24 cellular contexts compared by ENCODE assay signal in genomic region chr12:125678589-125678993, GRCh38.
DNase-seq lines count a peak whose midpoint lies in the region; ATAC-seq, FAIRE-seq and TF ChIP-seq lines count a peak whose summit lies in the region.
"Had no signal": no experiment of that assay in that cellular context is flagged by ENCODE, and none has a peak within 500 bp of the region (broad histone marks: within the 10 kb centered on the region; RNA-seq: fewer than 3 reads in every experiment).

No MANE protein-coding gene starts in this region.

- no peak overlapping the region for H3K18ac ChIP-seq in H1 (ENCODE audit: extremely low read depth, low read length)

- RAD21 ChIA-PET in GM12878 (lab: Charles Lee; ENCODE audit: unreplicated experiment): no interaction called here

- no peak overlapping the region for H3K14ac ChIP-seq in H1 (ENCODE audit: insufficient read length)

- H4K91ac ChIP-seq in H1 (replicated peaks; ENCODE audit: insufficient read length, low read length): no peak overlapping the region

- no peaks in the 10 kb centered on the region for H3K79me1 ChIP-seq in H1 (ENCODE audit: low read depth, low read length)

- POLR2A ChIA-PET in HEK293T (lab: Yijun Ruan, JAX): no interaction called here
- POLR2A ChIA-PET in GM12878 (lab: Charles Lee): no interaction called here
- POLR2A ChIA-PET in H1 (lab: Charles Lee; ENCODE audit: partially characterized antibody): no interaction called here

- H2BK5ac ChIP-seq in H1 (ENCODE audit: low read depth, low read length): no peak overlapping the region

- TF ChIP-seq RAD21 in GM12878 (IDR thresholded peaks at IDR 0.05; ENCODE audit: insufficient read depth, low read depth, low read length) (no peak), H1 (IDR thresholded peaks at IDR 0.05 in 1 of 2, conservative IDR thresholded peaks at IDR 0.05 in 1 of 2; ENCODE audit: low read depth in 2 of 2, low read length in 2 of 2) (no peak)

- H3K4me2 ChIP-seq in GM12878 (ENCODE audit: control insufficient read depth, insufficient read depth): no peak overlapping the region
- no peak overlapping the region for H3K4me2 ChIP-seq in H1 (ENCODE audit: insufficient read depth in 1 of 2, low read depth in 2 of 2, low read length in 2 of 2)
- H3K4me2 ChIP-seq: A549; BLaER1 treated with 17β-estradiol and CSF1 and Interleukin-3, amounts not matched to agents 10 nM and 100 nM had no signal

- H3K9ac ChIP-seq in GM12878 (ENCODE audit: control insufficient read depth, insufficient read depth, low read length): no peak overlapping the region
- no peak overlapping the region for H3K9ac ChIP-seq in H1 (replicated peaks in 1 of 4; ENCODE audit: extremely low read depth in 1 of 4, low read depth in 3 of 4, low read length in 3 of 4)
- H3K9ac ChIP-seq: BLaER1 treated with 17β-estradiol and CSF1 and Interleukin-3, amounts not matched to agents 10 nM and 100 nM had no signal

- H3K27me3 ChIP-seq in GM12878 (replicated peaks in 1 of 2; ENCODE audit: control insufficient read depth in 2 of 2, insufficient read depth in 2 of 2, low read length in 1 of 2) (no peaks in the 10 kb centered on the region), H1 (replicated peaks in 1 of 4; ENCODE audit: control insufficient read depth in 3 of 4, extremely low read depth in 1 of 4, insufficient read depth in 3 of 4, low read length in 3 of 4) (no peaks in the 10 kb centered on the region; a peak in 1 of 7 replicates), gastroesophageal sphincter (peaks cover 4% of the 10 kb centered on the region)
- H3K27me3 ChIP-seq: BE2C; BLaER1 treated with 17β-estradiol and CSF1 and Interleukin-3, amounts not matched to agents 10 nM and 100 nM had no signal

- no peak overlapping the region for H3K4me3 ChIP-seq in GM12878
- H3K4me3 ChIP-seq in H1 (ENCODE audit: extremely low read depth in 1 of 4, insufficient read depth in 2 of 4, low read depth in 3 of 4, low read length in 4 of 4): no peak overlapping the region
- no peak overlapping the region for H3K4me3 ChIP-seq in gastroesophageal sphincter
- H3K4me3 ChIP-seq: A549; BLaER1 treated with 17β-estradiol and CSF1 and Interleukin-3, amounts not matched to agents 10 nM and 100 nM had no signal

- FAIRE-seq in GM12891 (lab: Jason Lieb, UNC) (peak; percentile 80), GM12878 (lab: Jason Lieb, UNC) (peak; percentile 80), H1 (lab: Jason Lieb, UNC) (no peak)
- FAIRE-seq: A549, D721Med, GM19239 had no signal

- no peak overlapping the region for H4K8ac ChIP-seq in H1 (ENCODE audit: extremely low read depth, insufficient read depth, low read length)

- ATAC-seq in GM12878 (no peak), gastroesophageal sphincter (no peak), GM19452 (IDR thresholded peaks at IDR 0.05; ENCODE audit: unreplicated experiment) (no peak), GM18909 (IDR thresholded peaks at IDR 0.05; ENCODE audit: poor library complexity, unreplicated experiment) (no peak)
- ATAC-seq: A549 had no signal

- H3K36me3 ChIP-seq in GM12878 (ENCODE audit: control insufficient read depth in 2 of 2, insufficient read depth in 2 of 2, low read length in 1 of 2): no peaks in the 10 kb centered on the region
- no peaks in the 10 kb centered on the region for H3K36me3 ChIP-seq in H1 (ENCODE audit: control insufficient read depth in 2 of 4, insufficient read depth in 4 of 4, low read length in 3 of 4)
- no peaks in the 10 kb centered on the region for H3K36me3 ChIP-seq in gastroesophageal sphincter
- H3K36me3 ChIP-seq: BE2C; BLaER1 treated with 17β-estradiol and CSF1 and Interleukin-3, amounts not matched to agents 10 nM and 100 nM had no signal

- H3K56ac ChIP-seq in H1 (replicated peaks; ENCODE audit: insufficient read length, low read depth, low read length): peak overlapping the region; percentile 93

- no peak overlapping the region for H4K5ac ChIP-seq in H1 (ENCODE audit: insufficient read length, low read depth, low read length)

- H3K4me1 ChIP-seq in GM12878 (ENCODE audit: control insufficient read depth, insufficient read depth, low read length) (no peaks in the 10 kb centered on the region), H1 (replicated peaks in 1 of 4; ENCODE audit: control insufficient read depth in 3 of 4, insufficient read depth in 4 of 4, low read length in 3 of 4) (no peaks in the 10 kb centered on the region; a peak in 1 of 7 replicates), gastroesophageal sphincter (no peaks in the 10 kb centered on the region)
- H3K4me1 ChIP-seq: A549, BE2C had no signal

- no peak overlapping the region for H2BK15ac ChIP-seq in H1 (ENCODE audit: low read length)

- BruUV-seq in GM12878 (replicated peaks; lab: Mats Ljungman, UMichigan): no TSS peak

- peaks cover 11% of the 10 kb centered on the region; the same call in 1 of the 2 replicates for H3K23me2 ChIP-seq in H1 (ENCODE audit: low read depth, low read length)

- H3K79me2 ChIP-seq in GM12878 (ENCODE audit: control insufficient read depth, insufficient read depth, low read length) (no peaks in the 10 kb centered on the region), H1 (ENCODE audit: control insufficient read depth in 1 of 2, insufficient read depth in 2 of 2, low read length in 2 of 2) (no peaks in the 10 kb centered on the region)

- 63% methylated on average over 3 of the region's 3 CpGs for WGBS in GM12878 (ENCODE audit: insufficient coverage, insufficient replicate concordance, low lambda C conversion rate, missing lambda C conversion rate)
- WGBS in H1 (ENCODE audit: extremely low coverage in 1 of 2, insufficient coverage in 1 of 2, insufficient read length in 1 of 2, insufficient replicate concordance in 2 of 2, low coverage in 1 of 2, low lambda C conversion rate in 2 of 2, missing lambda C conversion rate in 1 of 2), 2 experiments: 59 to 100% methylated on average over 1 to 3 of the region's 3 CpGs
- WGBS in gastroesophageal sphincter (ENCODE audit: low coverage in 1 of 2), 2 donors: 64 to 71% methylated on average over 3 of the region's 3 CpGs

- DNase-seq in GM12891 (ENCODE audit: insufficient read length, low spot score) (no peak), HEK293T (ENCODE audit: extremely low spot score) (no peak), GM12878 (ENCODE audit: low read depth, low spot score) (no peak), H1 (ENCODE audit: low read depth in 1 of 2, low spot score in 2 of 2) (no peak)
- DNase-seq: 8988T; ACHN; AML-193; BE2C; CD4-positive, alpha-beta T cell; CD8-positive, alpha-beta memory T cell; DMS 273 treated with DMSO at 0.1 percent for 48 hours; DMS79; EL; GDM1; GOT3; H7; HCEC 1CT had no signal

- H2AFZ ChIP-seq in GM12878 (ENCODE audit: control insufficient read depth, low read depth, low read length): no peak overlapping the region
- no peak overlapping the region for H2AFZ ChIP-seq in H1 (ENCODE audit: low read length)

- TF ChIP-seq EP300 in GM12878 (IDR thresholded peaks at IDR 0.05; ENCODE audit: borderline replicate concordance in 1 of 2, control insufficient read depth in 1 of 2, low read depth in 2 of 2, low read length in 2 of 2) (no peak), H1 (IDR thresholded peaks at IDR 0.05; ENCODE audit: borderline replicate concordance in 1 of 2, low read depth in 2 of 2, low read length in 2 of 2) (no peak), gastroesophageal sphincter (IDR thresholded peaks at IDR 0.05) (no peak)

- H2BK120ac ChIP-seq in H1 (replicated peaks; ENCODE audit: low read depth, low read length): no peak overlapping the region

- no peak overlapping the region for H3K23ac ChIP-seq in H1 (ENCODE audit: insufficient read length)

- no peak overlapping the region for H2BK12ac ChIP-seq in H1 (ENCODE audit: low read depth, low read length)

- no peak overlapping the region for H2AK5ac ChIP-seq in H1 (ENCODE audit: low read depth, low read length)

- no peak overlapping the region for H3K4ac ChIP-seq in H1 (replicated peaks; ENCODE audit: insufficient read length, low read depth, low read length)

- intact Hi-C loops in GM12878 (cut with micrococcal nuclease; ENCODE audit: unreplicated experiment): no loop called here

- in situ Hi-C loops in GM12878 (cut with MboI): no loop called here

- no peak for TF ChIP-seq POLR2A in GM12891 (IDR thresholded peaks at IDR 0.05; ENCODE audit: low read depth, low read length)
- no peak for TF ChIP-seq POLR2A in GM12878 (IDR thresholded peaks at IDR 0.05; ENCODE audit: low read depth, low read length)
- TF ChIP-seq POLR2A in H1 (IDR thresholded peaks at IDR 0.05; ENCODE audit: control extremely low read depth in 1 of 2, low read depth in 2 of 2, low read length in 2 of 2): no peak
- no peak for TF ChIP-seq POLR2A in gastroesophageal sphincter (IDR thresholded peaks at IDR 0.05)

- TF ChIP-seq CTCF in GM12878 (IDR thresholded peaks at IDR 0.05 in 2 of 3, conservative IDR thresholded peaks at IDR 0.05 in 1 of 3; ENCODE audit: control insufficient read depth in 2 of 3, extremely low read depth in 1 of 3, insufficient read depth in 1 of 3, low read depth in 3 of 3, low read length in 3 of 3) (no peak), H1 (IDR thresholded peaks at IDR 0.05; ENCODE audit: control extremely low read depth in 1 of 3, insufficient read depth in 1 of 3, low read depth in 1 of 3, low read length in 3 of 3) (no peak), gastroesophageal sphincter (IDR thresholded peaks at IDR 0.05) (no peak)

- H2BK20ac ChIP-seq in H1 (ENCODE audit: low read length): no peak overlapping the region

- H4K20me1 ChIP-seq in GM12878 (ENCODE audit: control insufficient read depth, insufficient read depth) (no peaks in the 10 kb centered on the region), H1 (replicated peaks in 1 of 2; ENCODE audit: control insufficient read depth in 1 of 2, insufficient read depth in 2 of 2, low read length in 2 of 2) (peaks cover 0 to 11% of the 10 kb centered on the region in 2 experiments)
- H4K20me1 ChIP-seq: BLaER1 treated with 17β-estradiol and CSF1 and Interleukin-3, amounts not matched to agents 10 nM and 100 nM had no signal

- H3K27ac ChIP-seq in GM12878 (ENCODE audit: control insufficient read depth, insufficient read depth) (no peak overlapping the region), H1 (ENCODE audit: low read depth, low read length) (no peak overlapping the region), gastroesophageal sphincter (no peak overlapping the region)
- H3K27ac ChIP-seq: A549; BLaER1 treated with 17β-estradiol and CSF1 and Interleukin-3, amounts not matched to agents 10 nM and 100 nM had no signal

- CTCF ChIA-PET in HEK293T (lab: Yijun Ruan, JAX): no interaction called here
- CTCF ChIA-PET in GM12878 (lab: Yijun Ruan, JAX): interaction anchor here (0.6 kb wide), 1 partner anchor 186 kb away, joined by 3 read pairs; no protein-coding TSS in a partner anchor
- CTCF ChIA-PET in H1 (lab: Charles Lee; ENCODE audit: partially characterized antibody): interaction anchor here (0.9 kb wide), 1 partner anchor 27 kb away, joined by 3 read pairs; no protein-coding TSS in a partner anchor

- no peaks in the 10 kb centered on the region for H3K9me3 ChIP-seq in GM12878 (replicated peaks; ENCODE audit: control insufficient read depth, insufficient read depth, low read length)
- H3K9me3 ChIP-seq in H1 (ENCODE audit: insufficient read depth in 2 of 2, low read depth in 1 of 2, low read length in 1 of 2): no peaks in the 10 kb centered on the region
- H3K9me3 ChIP-seq in gastroesophageal sphincter: no peaks in the 10 kb centered on the region
- H3K9me3 ChIP-seq: A549; BE2C; BLaER1 treated with 17β-estradiol and CSF1 and Interleukin-3, amounts not matched to agents 10 nM and 100 nM had no signal

- SMC1A ChIA-PET in GM12878 (lab: Charles Lee; ENCODE audit: uncharacterized antibody, unreplicated experiment): no interaction called here
